Comparison of ENCODE assay signal across 10 cellular contexts in the genomic region with DNA sequence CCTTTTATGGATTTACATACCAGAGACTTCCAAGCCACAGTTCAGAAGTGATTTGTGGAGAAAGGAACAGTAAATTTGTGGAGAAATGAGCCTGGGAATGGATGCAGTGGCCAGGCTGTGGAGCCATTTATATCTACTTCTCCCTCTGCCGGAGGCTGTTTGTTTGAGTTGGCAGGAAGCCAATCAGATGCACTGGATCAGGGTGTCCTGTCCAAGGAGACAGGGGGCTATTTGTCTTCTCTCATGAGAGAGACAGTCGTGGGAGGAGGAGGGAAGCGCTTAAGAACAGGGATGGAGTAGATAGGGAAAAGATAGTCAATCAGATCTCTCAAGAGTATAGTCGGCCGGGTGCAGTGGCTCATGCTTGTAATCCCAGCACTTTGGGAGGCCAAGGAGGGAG. TPM values are rescaled to one million over a fixed set of nuclear protein-coding genes. Genes with fewer than 3 reads are reported as not detected.
DNase-seq lines count a peak whose midpoint lies in the region; ATAC-seq and TF ChIP-seq lines count a peak whose summit lies in the region.
"Had no signal": no experiment of that assay in that cellular context is flagged by ENCODE, and none has a peak within 500 bp of the region (broad histone marks: within the 10 kb centered on the region; RNA-seq: fewer than 3 reads in every experiment).

No MANE protein-coding gene starts in this region.

- H3K9me3 Mint-ChIP-seq in WTC11: no peaks in the 10 kb centered on the region

- TF ChIP-seq POLR2A in uterus (IDR thresholded peaks at IDR 0.05) (peak in 1 of 2 donors; percentile 16), ovary (IDR thresholded peaks at IDR 0.05) (no peak)

- H3K36me3 ChIP-seq in uterus (no peaks in the 10 kb centered on the region), ovary (no peaks in the 10 kb centered on the region)

- H3K4me1 Mint-ChIP-seq in WTC11: peaks cover 11% of the 10 kb centered on the region

- no peak overlapping the region for H3K27ac Mint-ChIP-seq in WTC11

- H3K27me3 ChIP-seq in uterus: no peaks in the 10 kb centered on the region
- H3K27me3 ChIP-seq in ovary: no peaks in the 10 kb centered on the region

- H3K9me3 ChIP-seq in uterus: no peaks in the 10 kb centered on the region
- H3K9me3 ChIP-seq in ovary: no peaks in the 10 kb centered on the region

- H3K27ac ChIP-seq in uterus (peak overlapping the region; percentile 76 to 85), ovary (no peak overlapping the region)
- H3K27ac ChIP-seq: SK-N-MC had no signal

- peak in 2 of 4 experiments; percentile 5 to 51 for TF ChIP-seq CTCF in uterus (IDR thresholded peaks at IDR 0.05)
- TF ChIP-seq CTCF in WTC11 (IDR thresholded peaks at IDR 0.05): no peak
- TF ChIP-seq CTCF in ovary (IDR thresholded peaks at IDR 0.05): no peak

- WGBS in ovary, 3 donors: 1 to 4% (median 2%) methylated on average over 5 of the region's 5 CpGs

- H3K4me3 ChIP-seq in uterus (no peak overlapping the region), ovary (no peak overlapping the region)
- H3K4me3 ChIP-seq: SK-N-MC had no signal

- peaks cover 38% of the 10 kb centered on the region for H3K27me3 Mint-ChIP-seq in WTC11 (ENCODE audit: low read depth)

- no peak for TF ChIP-seq EP300 in ovary (IDR thresholded peaks at IDR 0.05)

- H3K4me3 Mint-ChIP-seq in WTC11: no peak overlapping the region

- ATAC-seq in HG03045 (IDR thresholded peaks at IDR 0.05; ENCODE audit: unreplicated experiment) (no peak), WTC11 (no peak)

- no peaks in the 10 kb centered on the region for H3K36me3 Mint-ChIP-seq in WTC11

- intact Hi-C loops in uterus (cut with DNase I; ENCODE audit: low total_unique reads): no loop called here
- intact Hi-C loops in ovary (cut with DNase I): loop anchor here in 1 of 4 donors (10.0 kb wide), 1 partner anchor 262 kb away; no protein-coding TSS in a partner anchor

- DNase-seq in DMS53 (lab: John Stamatoyannopoulos, UW) (peak; percentile 64), DMS53 treated with DMSO at 0.1 percent for 48 hours (lab: John Stamatoyannopoulos, UW; ENCODE audit: unreplicated experiment) (no peak), amygdala (lab: John Stamatoyannopoulos, UW) (peak in 50 of 56 donors; percentile 23 to 88 (median 64)), kidney tubule cell (ENCODE audit: low spot score) (peak; percentile 28), uterus (peak; percentile 63 to 89), WTC11 (ENCODE audit: low spot score) (no peak), ovary (no peak)
- DNase-seq: effector CD8-positive, alpha-beta T cell had no signal

- H3K4me1 ChIP-seq in uterus: no peaks in the 10 kb centered on the region
- no peaks in the 10 kb centered on the region for H3K4me1 ChIP-seq in ovary (ENCODE audit: insufficient read depth)

- CTCF ChIA-PET in WTC11 (lab: Charles Lee): interaction anchor here (1.4 to 2.5 kb wide), 4 partner anchors 8 to 159 kb away, joined by 4 to 10 read pairs (median 6); partner anchors contain the start of gene CRABP2

- POLR2A ChIA-PET in WTC11 (lab: Charles Lee): no interaction called here

TF ChIP-seq in WTC11, 78 proteins besides CTCF, POLR2A, EP300 and RAD21:
- TF ChIP-seq CBFB (CRISPR knock-in tag; IDR thresholded peaks at IDR 0.05; ENCODE audit: low read depth): no peak
- TF ChIP-seq SP1 (CRISPR knock-in tag; conservative IDR thresholded peaks at IDR 0.05): no peak
- TF ChIP-seq CREM (CRISPR knock-in tag; IDR thresholded peaks at IDR 0.05): no peak
- no peak for TF ChIP-seq ZNF396 (CRISPR knock-in tag; IDR thresholded peaks at IDR 0.05; ENCODE audit: borderline replicate concordance)
- no peak for TF ChIP-seq FOXJ3 (CRISPR knock-in tag; IDR thresholded peaks at IDR 0.05; ENCODE audit: borderline replicate concordance)
- TF ChIP-seq, protein P1, sequence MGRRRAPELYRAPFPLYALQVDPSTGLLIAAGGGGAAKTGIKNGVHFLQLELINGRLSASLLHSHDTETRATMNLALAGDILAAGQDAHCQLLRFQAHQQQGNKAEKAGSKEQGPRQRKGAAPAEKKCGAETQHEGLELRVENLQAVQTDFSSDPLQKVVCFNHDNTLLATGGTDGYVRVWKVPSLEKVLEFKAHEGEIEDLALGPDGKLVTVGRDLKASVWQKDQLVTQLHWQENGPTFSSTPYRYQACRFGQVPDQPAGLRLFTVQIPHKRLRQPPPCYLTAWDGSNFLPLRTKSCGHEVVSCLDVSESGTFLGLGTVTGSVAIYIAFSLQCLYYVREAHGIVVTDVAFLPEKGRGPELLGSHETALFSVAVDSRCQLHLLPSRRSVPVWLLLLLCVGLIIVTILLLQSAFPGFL (CRISPR knock-in tag; IDR thresholded peaks at IDR 0.05; ENCODE audit: borderline replicate concordance): no peak
- no peak for TF ChIP-seq ZNF263 (CRISPR knock-in tag; IDR thresholded peaks at IDR 0.05; ENCODE audit: low read depth)
- no peak for TF ChIP-seq ZNF423 (CRISPR knock-in tag; IDR thresholded peaks at IDR 0.05)
- TF ChIP-seq USF1 (CRISPR knock-in tag; IDR thresholded peaks at IDR 0.05): no peak
- TF ChIP-seq ZBTB21 (CRISPR knock-in tag; IDR thresholded peaks at IDR 0.05; ENCODE audit: borderline replicate concordance): no peak
- TF ChIP-seq TEAD1 (CRISPR knock-in tag; IDR thresholded peaks at IDR 0.05): no peak

RNA-seq across cellular contexts. Expression of gene HAPLN2, which starts 2.8 kb away (rescaled TPM):
- total RNA-seq in uterus: 1 to 10 TPM in 1 of 4 donors, under 1 TPM in 1, not detected in 2; 0.77 to 3.9 TPM
- total RNA-seq in WTC11 (2021): 1.1 to 1.3 TPM (median 1.2 TPM) in 3 replicates
- total RNA-seq in ovary: 1 to 10 TPM in 5 of 7 donors, under 1 TPM in 2; 0.30 to 1.9 (median 1.2) TPM
- 1 to 10 TPM in 1 of 2 donors, not detected in 1; 1.1 TPM for polyA plus RNA-seq in ovary

RNA-seq across cellular contexts. Expression of gene GPATCH4, which starts 15.2 kb away (rescaled TPM):
- total RNA-seq in uterus: 10 to 100 TPM in 3 of 4 donors, 1 to 10 TPM in 1; 2.3 to 31.6 (median 19.8) TPM
- 37.1 to 50.1 TPM (median 38.2 TPM) in 3 replicates for total RNA-seq in WTC11 (2021)
- total RNA-seq in ovary: 10 to 100 TPM; 11.1 to 45.1 (median 22.8) TPM
- 10 to 100 TPM; 10.0 to 22.0 TPM for polyA plus RNA-seq in ovary

RNA-seq across cellular contexts. Expression of gene NAXE, which starts 24.9 kb away (rescaled TPM):
- total RNA-seq in uterus: 10 to 100 TPM; 39.5 to 74.4 (median 52.2) TPM
- 81.6 to 98.1 TPM (median 92.8 TPM) in 3 replicates for total RNA-seq in WTC11 (2021)
- 10 to 100 TPM; 43.5 to 85.4 (median 65.4) TPM for total RNA-seq in ovary
- 10 to 100 TPM; 57.8 to 75.0 TPM for polyA plus RNA-seq in ovary

RNA-seq across cellular contexts. Expression of gene BCAN, which starts 25.5 kb away (rescaled TPM):
- total RNA-seq in uterus (1 to 10 TPM in 3 of 4 donors, not detected in 1; 2.3 to 3.0 (median 2.8) TPM), WTC11 (2021) (2.5 to 3.7 TPM (median 3.6 TPM) in 3 replicates), ovary (1 to 10 TPM in 2 of 7 donors, under 1 TPM in 2, not detected in 3; 0.20 to 2.2 (median 1.0) TPM)
- under 1 TPM; 0.11 to 0.43 TPM for polyA plus RNA-seq in ovary

RNA-seq across cellular contexts. Expression of gene TTC24, which starts 36.9 kb away (rescaled TPM):
- total RNA-seq in uterus: not detected
- total RNA-seq in WTC11 (2021): 0.09 to 0.20 TPM (median 0.11 TPM) in 3 replicates
- under 1 TPM in 1 of 7 donors, not detected in 6; 0.15 TPM for total RNA-seq in ovary
- polyA plus RNA-seq in ovary: under 1 TPM in 1 of 2 donors, not detected in 1; 0.12 TPM

Comparison
In these comparisons a context has a peak if more than half of its experiments do, and no peak if none do; other contexts are left out.
1. DNase-seq: peak in DMS53 (single experiment), amygdala (50 of 56), kidney tubule cell (single experiment) and uterus (2 of 2); none in DMS53 treated with DMSO at 0.1 percent for 48 hours (single experiment), WTC11 (single experiment) and ovary (0 of 5).
2. H3K27ac ChIP-seq: peak in uterus (2 of 2); none in ovary (0 of 2).